Comparison of ENCODE assay signal across 8 cellular contexts in the genomic region with DNA sequence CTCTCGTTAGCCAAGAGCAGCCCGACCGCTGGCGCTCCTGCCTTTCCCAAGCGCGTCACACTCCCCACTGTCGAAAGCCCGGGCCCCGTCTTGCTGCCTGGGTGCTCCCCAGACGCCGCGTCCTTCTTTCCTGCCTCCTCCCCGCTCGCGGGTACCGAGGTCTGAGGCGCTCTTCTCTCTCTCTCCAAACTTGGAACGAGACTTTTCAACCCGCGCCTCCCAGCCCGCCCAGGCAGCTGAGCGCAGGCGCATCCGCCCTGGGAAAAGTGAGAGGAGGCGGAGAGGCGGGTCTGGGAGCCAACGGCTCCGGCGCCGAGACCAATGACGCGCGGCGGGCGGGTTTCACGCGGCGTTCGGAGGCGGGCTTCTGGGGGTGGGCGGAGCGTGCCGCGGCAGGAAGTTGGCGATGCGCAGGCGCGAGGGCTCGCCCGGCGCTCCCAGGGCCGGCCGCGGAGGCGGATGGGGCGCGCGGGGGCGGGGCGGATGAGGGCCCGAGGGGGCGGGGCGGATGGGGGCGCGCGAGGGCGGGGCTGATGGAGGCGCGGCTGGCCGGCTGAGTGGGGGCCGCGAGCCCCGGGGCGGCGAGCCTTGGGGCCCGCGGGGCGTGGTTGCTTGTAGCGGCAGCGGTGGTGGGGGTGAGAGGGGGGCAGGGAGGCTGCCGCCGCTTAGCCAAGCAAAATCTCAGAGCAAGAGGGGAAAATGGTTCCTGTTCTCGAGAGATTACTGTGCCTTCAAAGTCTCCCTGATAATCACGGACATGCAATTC. TPM values are rescaled to one million over a fixed set of nuclear protein-coding genes. Genes with fewer than 3 reads are reported as not detected.
DNase-seq lines count a peak whose midpoint lies in the region; ATAC-seq and TF ChIP-seq lines count a peak whose summit lies in the region.

A gene (minus strand): TSS at position 268 of the 766 bp plus-strand sequence. CDS start 309 bp downstream, outside the sequence.

- peak; percentile 85 for TF ChIP-seq POLR2A in right lobe of liver (IDR thresholded peaks at IDR 0.05)

- peak within 1 kb of the TSS; percentile 50 to 69 (median 55) for H3K4me3 ChIP-seq in right lobe of liver

- ATAC-seq in GM19372 (IDR thresholded peaks at IDR 0.05; ENCODE audit: low read depth, unreplicated experiment) (peak; percentile 72), HG03558 (IDR thresholded peaks at IDR 0.05; ENCODE audit: extremely low read depth, unreplicated experiment) (peak; percentile 78), right lobe of liver (peak; percentile 95 to 96 (median 96))

- no peaks in the 10 kb centered on the region for H3K9me3 ChIP-seq in right lobe of liver

- H3K27me3 ChIP-seq in right lobe of liver = peaks cover 0 to 6% of the 10 kb centered on the region in 2 donors

- DNase-seq in C1 segment of cervical spinal cord (lab: John Stamatoyannopoulos, UW) (peak; percentile 29 to 96 (median 88)), NCI-H774 (lab: John Stamatoyannopoulos, UW) (peak; percentile 81), dermis blood vessel endothelial cell (peak; percentile 91), right lobe of liver (peak; percentile 92 to 96 (median 95))
- DNase-seq in activated CD4-positive, alpha-beta T cell treated with anti-CD3 and anti-CD28 coated beads, Interleukin-2, amount 50 U/mL, for 48 hours = peak; percentile 82 to 87
- peak; percentile 86 to 88 for DNase-seq in stimulated activated CD4-positive, alpha-beta T cell treated with anti-CD3 and anti-CD28 coated beads, Interleukin-4, amount 100 ng/mL, for 4 hours

- no peak for TF ChIP-seq CTCF in right lobe of liver (IDR thresholded peaks at IDR 0.05)

- H3K4me1 ChIP-seq in right lobe of liver = peaks cover 0 to 11% (median 0%) of the 10 kb centered on the region in 4 donors

- H3K36me3 ChIP-seq in right lobe of liver = no peaks in the 10 kb centered on the region

- WGBS in right lobe of liver (ENCODE audit: insufficient coverage, low coverage, low lambda C conversion rate, missing lambda C conversion rate) = 8% methylated on average over 44 of the region's 84 CpGs

- peak within 1 kb of the TSS; percentile 7 to 56 (median 53) for H3K27ac ChIP-seq in right lobe of liver

- intact Hi-C loops in right lobe of liver (cut with DNase I) = no loop called here

RNA-seq across cellular contexts. Expression of the gene that starts here (rescaled TPM):
- total RNA-seq in dermis blood vessel endothelial cell (79.8 and 113 TPM in 2 replicates), right lobe of liver (10 to 100 TPM; 31.4 to 38.6 (median 33.4) TPM)

Comparison
In these comparisons a context has a peak if more than half of its experiments do, and no peak if none do; other contexts are left out.
1. Peak in every context shown above with its lines: DNase-seq, ATAC-seq, H3K4me3 ChIP-seq and H3K27ac ChIP-seq.